38 cellular contexts compared by ENCODE assay signal in the genomic region with DNA sequence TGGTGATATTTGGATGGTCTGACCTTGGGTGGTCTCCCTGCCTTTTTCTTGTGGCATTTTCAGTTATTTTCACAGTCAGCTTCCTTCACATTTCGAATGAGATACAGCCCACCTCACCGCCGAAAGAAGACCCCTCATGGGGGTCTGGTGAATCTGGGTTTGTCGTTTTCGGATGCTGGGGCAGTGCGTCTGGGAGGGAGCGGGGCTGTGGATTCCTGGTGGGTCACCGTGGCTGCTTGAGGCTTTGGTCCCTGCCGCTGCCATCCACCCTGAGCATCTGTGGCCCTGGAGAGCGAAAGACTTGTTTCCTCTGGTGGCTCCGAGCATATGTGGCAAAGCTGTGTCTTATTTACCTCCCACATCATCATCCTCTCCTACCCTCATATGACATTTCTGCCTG. TPM values are rescaled to one million over a fixed set of nuclear protein-coding genes. Genes with fewer than 3 reads are reported as not detected.
"Had no signal": no experiment of that assay in that cellular context is flagged by ENCODE, and none has a peak within 500 bp of the region (broad histone marks: within the 10 kb centered on the region; RNA-seq: fewer than 3 reads in every experiment).

No MANE protein-coding gene starts in this region.

- H3K4me1 ChIP-seq: ascending aorta had no signal

- H3K9me3 ChIP-seq: ascending aorta had no signal

- H3K27ac ChIP-seq: ascending aorta, VCaP had no signal

- H3K27me3 ChIP-seq: ascending aorta had no signal

- FAIRE-seq: TTC549 had no signal

- DNase-seq: activated CD4-positive, alpha-beta memory T cell treated with anti-CD3 and anti-CD28 coated beads, Interleukin-2, amount 10 ng/mL, durations not matched to agents 7 days and 5 days; activated CD4-positive, alpha-beta T cell treated with anti-CD3 and anti-CD28 coated beads for 1 hour; activated CD4-positive, alpha-beta T cell treated with anti-CD3 and anti-CD28 coated beads for 36 hours; activated CD4-positive, alpha-beta T cell treated with anti-CD3 and anti-CD28 coated beads for 48 hours; activated CD4-positive, alpha-beta T cell treated with anti-CD3 and anti-CD28 coated beads, Interleukin-2, amount 10 ng/mL, durations not matched to agents 7 days and 5 days; activated CD4-positive, alpha-beta T cell treated with anti-CD3 and anti-CD28 coated beads, Interleukin-2, amount 50 U/mL, for 48 hours; activated CD4-positive, CD25-positive, alpha-beta regulatory T cell; activated CD8-positive, alpha-beta memory T cell treated with anti-CD3 and anti-CD28 coated beads for 24 hours; activated CD8-positive, alpha-beta memory T cell treated with anti-CD3 and anti-CD28 coated beads, Interleukin-2, amount 10 ng/mL, durations not matched to agents 7 days and 5 days; activated CD8-positive, alpha-beta memory T cell treated with anti-CD3 and anti-CD28 coated beads, Interleukin-2, amount 50 U/mL, for 48 hours; activated CD8-positive, alpha-beta T cell treated with anti-CD3 and anti-CD28 coated beads, Interleukin-2, amount 10 ng/mL, durations not matched to agents 7 days and 5 days; activated effector memory CD4-positive, alpha-beta T cell treated with Interleukin-2 at 50 U/mL for 16 hours; activated gamma-delta T cell; activated naive CD4-positive, alpha-beta T cell treated with anti-CD3 and anti-CD28 coated beads, Interleukin-2, amount 10 ng/mL, durations not matched to agents 7 days and 5 days; activated naive CD4-positive, alpha-beta T cell treated with Interleukin-2 at 50 U/mL for 16 hours; activated naive CD8-positive, alpha-beta T cell treated with anti-CD3 and anti-CD28 coated beads, Interleukin-2, amount 10 ng/mL, durations not matched to agents 7 days and 5 days; activated naive CD8-positive, alpha-beta T cell treated with anti-CD3 and anti-CD28 coated beads, Interleukin-2, amount 50 U/mL, for 24 hours; activated T-cell treated with anti-CD3 and anti-CD28 coated beads, Interleukin-2, amount 50 U/mL, for 24 hours; activated T-cell treated with anti-CD3 and anti-CD28 coated beads, Interleukin-2, amount 50 U/mL, for 48 hours; amygdala; anterior cingulate cortex; central memory CD4-positive, alpha-beta T cell; SW 1271; T-helper 1 cell; T-helper 2 cell; T-helper 9 cell had no signal

- ATAC-seq: activated CD4-positive, alpha-beta T cell treated with anti-CD3 and anti-CD28 coated beads for 36 hours; activated CD4-positive, CD25-positive, alpha-beta regulatory T cell treated with anti-CD3 and anti-CD28 coated beads, Interleukin-2, amount 50 U/mL, for 24 hours; activated CD8-positive, alpha-beta memory T cell treated with anti-CD3 and anti-CD28 coated beads, Interleukin-2, amount 10 ng/mL, durations not matched to agents 7 days and 5 days; activated CD8-positive, alpha-beta T cell treated with anti-CD3 and anti-CD28 coated beads, Interleukin-2, amount 10 ng/mL, durations not matched to agents 7 days and 5 days; activated naive CD8-positive, alpha-beta T cell treated with anti-CD3 and anti-CD28 coated beads, Interleukin-2, amount 50 U/mL, for 24 hours had no signal

- H3K27me3 Mint-ChIP-seq: activated CD4-positive, alpha-beta memory T cell treated with anti-CD3 and anti-CD28 coated beads, Interleukin-2, amount 10 ng/mL, durations not matched to agents 7 days and 5 days; activated CD4-positive, alpha-beta T cell treated with anti-CD3 and anti-CD28 coated beads for 36 hours; activated CD4-positive, alpha-beta T cell treated with anti-CD3 and anti-CD28 coated beads, Interleukin-2, amount 10 ng/mL, durations not matched to agents 7 days and 5 days; activated CD8-positive, alpha-beta memory T cell treated with anti-CD3 and anti-CD28 coated beads, Interleukin-2, amount 10 ng/mL, durations not matched to agents 7 days and 5 days; activated naive CD4-positive, alpha-beta T cell treated with anti-CD3 and anti-CD28 coated beads, Interleukin-2, amount 10 ng/mL, durations not matched to agents 7 days and 5 days; activated naive CD4-positive, alpha-beta T cell treated with anti-CD3 and anti-CD28 coated beads, Interleukin-2, amount 50 U/mL, for 24 hours; activated naive CD8-positive, alpha-beta T cell; activated naive CD8-positive, alpha-beta T cell treated with anti-CD3 and anti-CD28 coated beads, Interleukin-2, amount 10 ng/mL, durations not matched to agents 7 days and 5 days; activated naive CD8-positive, alpha-beta T cell treated with anti-CD3 and anti-CD28 coated beads, Interleukin-2, amount 50 U/mL, for 24 hours; activated T-cell treated with anti-CD3 and anti-CD28 coated beads, Interleukin-2, amount 50 U/mL, for 24 hours; brain had no signal

- H3K9me3 Mint-ChIP-seq: activated naive CD4-positive, alpha-beta T cell treated with anti-CD3 and anti-CD28 coated beads, Interleukin-2, amount 50 U/mL, for 24 hours had no signal

- H3K4me1 Mint-ChIP-seq: activated naive CD4-positive, alpha-beta T cell treated with anti-CD3 and anti-CD28 coated beads, Interleukin-2, amount 10 ng/mL, durations not matched to agents 7 days and 5 days; activated naive CD4-positive, alpha-beta T cell treated with anti-CD3 and anti-CD28 coated beads, Interleukin-2, amount 50 U/mL, for 24 hours; activated naive CD8-positive, alpha-beta T cell treated with anti-CD3 and anti-CD28 coated beads, Interleukin-2, amount 10 ng/mL, durations not matched to agents 7 days and 5 days; activated naive CD8-positive, alpha-beta T cell treated with anti-CD3 and anti-CD28 coated beads, Interleukin-2, amount 50 U/mL, for 24 hours had no signal

- H3K4me3 Mint-ChIP-seq: activated CD4-positive, alpha-beta memory T cell treated with anti-CD3 and anti-CD28 coated beads, Interleukin-2, amount 10 ng/mL, durations not matched to agents 7 days and 5 days; activated CD4-positive, alpha-beta T cell treated with anti-CD3 and anti-CD28 coated beads for 36 hours; activated CD4-positive, alpha-beta T cell treated with anti-CD3 and anti-CD28 coated beads, Interleukin-2, amount 10 ng/mL, durations not matched to agents 7 days and 5 days; activated CD8-positive, alpha-beta memory T cell treated with anti-CD3 and anti-CD28 coated beads, Interleukin-2, amount 10 ng/mL, durations not matched to agents 7 days and 5 days; activated CD8-positive, alpha-beta T cell treated with anti-CD3 and anti-CD28 coated beads, Interleukin-2, amount 10 ng/mL, durations not matched to agents 7 days and 5 days; activated naive CD4-positive, alpha-beta T cell treated with anti-CD3 and anti-CD28 coated beads, Interleukin-2, amount 10 ng/mL, durations not matched to agents 7 days and 5 days; activated naive CD4-positive, alpha-beta T cell treated with anti-CD3 and anti-CD28 coated beads, Interleukin-2, amount 50 U/mL, for 24 hours; activated naive CD8-positive, alpha-beta T cell; activated naive CD8-positive, alpha-beta T cell treated with anti-CD3 and anti-CD28 coated beads, Interleukin-2, amount 10 ng/mL, durations not matched to agents 7 days and 5 days; activated naive CD8-positive, alpha-beta T cell treated with anti-CD3 and anti-CD28 coated beads, Interleukin-2, amount 50 U/mL, for 24 hours; activated T-cell treated with anti-CD3 and anti-CD28 coated beads, Interleukin-2, amount 50 U/mL, for 24 hours; brain; T-helper 1 cell treated with Interleukin-12 subunit alpha and Interleukin-12 subunit beta and Interleukin-4 antibody, amounts not matched to agents 30 μg/mL and 1 μg/mL, for 36 hours; T-helper 2 cell treated with Interferon-gamma antibody and Interleukin-4, amounts not matched to agents 5 μg/mL and 100 μg/mL, for 36 hours had no signal

- H3K27ac Mint-ChIP-seq: activated CD4-positive, alpha-beta memory T cell treated with anti-CD3 and anti-CD28 coated beads, Interleukin-2, amount 10 ng/mL, durations not matched to agents 7 days and 5 days; activated CD4-positive, alpha-beta T cell treated with anti-CD3 and anti-CD28 coated beads for 36 hours; activated CD4-positive, alpha-beta T cell treated with anti-CD3 and anti-CD28 coated beads, Interleukin-2, amount 10 ng/mL, durations not matched to agents 7 days and 5 days; activated CD8-positive, alpha-beta memory T cell treated with anti-CD3 and anti-CD28 coated beads, Interleukin-2, amount 10 ng/mL, durations not matched to agents 7 days and 5 days; activated CD8-positive, alpha-beta T cell treated with anti-CD3 and anti-CD28 coated beads, Interleukin-2, amount 10 ng/mL, durations not matched to agents 7 days and 5 days; activated naive CD4-positive, alpha-beta T cell treated with anti-CD3 and anti-CD28 coated beads, Interleukin-2, amount 10 ng/mL, durations not matched to agents 7 days and 5 days; activated naive CD4-positive, alpha-beta T cell treated with anti-CD3 and anti-CD28 coated beads, Interleukin-2, amount 50 U/mL, for 24 hours; activated naive CD8-positive, alpha-beta T cell; activated naive CD8-positive, alpha-beta T cell treated with anti-CD3 and anti-CD28 coated beads, Interleukin-2, amount 10 ng/mL, durations not matched to agents 7 days and 5 days; activated naive CD8-positive, alpha-beta T cell treated with anti-CD3 and anti-CD28 coated beads, Interleukin-2, amount 50 U/mL, for 24 hours; activated T-cell treated with anti-CD3 and anti-CD28 coated beads, Interleukin-2, amount 50 U/mL, for 24 hours; activated T-helper 2 cell treated with anti-CD3 and anti-CD28 coated beads, Interferon-gamma antibody, Interleukin-2, Interleukin-4, amounts not matched to agents 10 μg/mL and 5 μg/mL and 100 μg/mL, durations not matched to agents 14 hours and 24 hours and 36 hours; T-helper 1 cell treated with Interleukin-12 subunit alpha and Interleukin-12 subunit beta and Interleukin-4 antibody, amounts not matched to agents 30 μg/mL and 1 μg/mL, for 36 hours; T-helper 2 cell treated with Interferon-gamma antibody and Interleukin-4, amounts not matched to agents 5 μg/mL and 100 μg/mL, for 36 hours had no signal

- H3K36me3 ChIP-seq: ascending aorta had no signal

- H3K4me3 ChIP-seq: ascending aorta had no signal

RNA-seq across cellular contexts. Expression of a gene that starts 54.9 kb away (rescaled TPM):
- total RNA-seq: activated CD4-positive, alpha-beta memory T cell treated with anti-CD3 and anti-CD28 coated beads, Interleukin-2, amount 10 ng/mL, durations not matched to agents 7 days and 5 days; activated CD4-positive, alpha-beta T cell treated with anti-CD3 and anti-CD28 coated beads for 36 hours; activated CD4-positive, alpha-beta T cell treated with anti-CD3 and anti-CD28 coated beads, Interleukin-2, amount 10 ng/mL, durations not matched to agents 7 days and 5 days; activated CD8-positive, alpha-beta memory T cell treated with anti-CD3 and anti-CD28 coated beads, Interleukin-2, amount 10 ng/mL, durations not matched to agents 7 days and 5 days; activated CD8-positive, alpha-beta T cell treated with anti-CD3 and anti-CD28 coated beads, Interleukin-2, amount 10 ng/mL, durations not matched to agents 7 days and 5 days; activated naive CD8-positive, alpha-beta T cell treated with anti-CD3 and anti-CD28 coated beads, Interleukin-2, amount 10 ng/mL, durations not matched to agents 7 days and 5 days; activated T-helper 2 cell treated with anti-CD3 and anti-CD28 coated beads, Interferon-gamma antibody, Interleukin-2, Interleukin-4, amounts not matched to agents 10 μg/mL and 5 μg/mL and 100 μg/mL, durations not matched to agents 14 hours and 24 hours and 36 hours; ascending aorta; cardiac septum had no signal
- polyA plus RNA-seq: adipose tissue had no signal
